Comparison of ENCODE assay signal across 1 cellular context in the genomic region with DNA sequence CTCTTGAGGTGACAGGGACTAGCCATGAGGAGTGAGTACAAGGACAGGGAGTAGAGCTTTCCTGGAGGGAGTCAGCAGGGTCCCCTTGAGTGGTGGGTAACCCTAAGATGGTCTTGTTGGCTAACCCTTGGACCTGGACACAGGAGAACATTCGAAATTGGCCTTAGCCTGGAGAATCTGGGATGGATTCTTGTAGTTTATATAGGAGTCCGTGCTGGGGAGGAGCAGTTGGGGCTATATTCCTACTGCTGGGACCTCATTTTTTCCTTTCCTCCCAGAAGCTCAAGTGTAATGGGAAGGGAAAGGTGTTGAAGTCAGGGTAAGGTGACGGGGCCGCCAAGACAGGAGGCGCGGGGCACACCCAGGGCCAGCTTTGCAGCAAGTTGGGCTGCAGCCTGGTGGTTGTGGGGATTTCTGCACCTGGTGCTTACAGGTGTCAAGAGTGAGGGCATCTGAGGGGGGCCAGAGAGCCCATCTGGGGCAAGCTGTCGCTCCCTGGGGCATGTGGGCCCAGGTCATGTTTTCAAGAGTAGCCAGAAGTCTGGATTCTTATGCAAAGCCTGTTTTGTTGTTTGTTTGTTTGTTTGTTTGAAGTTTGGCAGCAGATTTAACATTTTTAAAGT.
TF ChIP-seq lines count a peak whose summit lies in the region.

No MANE protein-coding gene starts in this region.

TF ChIP-seq in GM12891, 5 proteins besides CTCF, POLR2A, EP300 and RAD21 (continued from another document):
- no peak for TF ChIP-seq TAF1 (IDR thresholded peaks at IDR 0.05; ENCODE audit: low read depth, low read length)
